In genomic region chr1:29230204-29230552, GRCh38 we compare ENCODE assay signal across 7 cellular contexts. TPM values are rescaled to one million over a fixed set of nuclear protein-coding genes. Genes with fewer than 3 reads are reported as not detected.
A peak's percentile ranks its signal among the peaks of the same experiment; 100 is the strongest.
DNase-seq lines count a peak whose midpoint lies in the region; ATAC-seq and FAIRE-seq lines count a peak whose summit lies in the region.

No MANE protein-coding gene starts in this region.

- H3K9ac ChIP-seq in iPS-18a (ENCODE audit: low read length) = peak overlapping the region; percentile 83

- POLR2A ChIA-PET in activated CD8-positive, alpha-beta T cell treated with anti-CD3 and anti-CD28 coated beads, Interleukin-2, amount 10 ng/mL, durations not matched to agents 7 days and 5 days (lab: Charles Lee) = interaction anchor here (0.7 kb wide), 1 partner anchor 316 kb away, joined by 3 read pairs; the partner anchor contains the start of gene EPB41

- no peak for FAIRE-seq in urothelium cell line (lab: Jason Lieb, UNC)

- peak overlapping the region; percentile 91 for H3K27ac Mint-ChIP-seq in activated CD8-positive, alpha-beta T cell treated with anti-CD3 and anti-CD28 coated beads, Interleukin-2, amount 10 ng/mL, durations not matched to agents 7 days and 5 days
- peak overlapping the region; percentile 96 for H3K27ac Mint-ChIP-seq in stimulated activated naive B cell treated with anti-CD40 and anti-IgM and Interleukin-4, amounts not matched to agents 10 μg/mL and 1 μg/mL and 100 μg/mL, for 72 hours

- ATAC-seq in HG02642 (IDR thresholded peaks at IDR 0.05; ENCODE audit: poor library complexity, unreplicated experiment) = peak; percentile 10
- no peak for ATAC-seq in activated CD8-positive, alpha-beta T cell treated with anti-CD3 and anti-CD28 coated beads, Interleukin-2, amount 10 ng/mL, durations not matched to agents 7 days and 5 days
- no peak for ATAC-seq in stimulated activated naive B cell treated with anti-CD40 and anti-IgM and Interleukin-4, amounts not matched to agents 10 μg/mL and 1 μg/mL and 100 μg/mL, for 72 hours (replicated peaks)

- H3K4me1 Mint-ChIP-seq in activated CD8-positive, alpha-beta T cell treated with anti-CD3 and anti-CD28 coated beads, Interleukin-2, amount 10 ng/mL, durations not matched to agents 7 days and 5 days (ENCODE audit: low read depth) = peaks cover 18% of the 10 kb centered on the region
- H3K4me1 Mint-ChIP-seq in stimulated activated naive B cell treated with anti-CD40 and anti-IgM and Interleukin-4, amounts not matched to agents 10 μg/mL and 1 μg/mL and 100 μg/mL, for 72 hours = peaks cover 11 to 13% of the 10 kb centered on the region in 2 donors

- peak overlapping the region; percentile 92 for H3K4me3 Mint-ChIP-seq in activated CD8-positive, alpha-beta T cell treated with anti-CD3 and anti-CD28 coated beads, Interleukin-2, amount 10 ng/mL, durations not matched to agents 7 days and 5 days
- peak overlapping the region; percentile 91 to 95 for H3K4me3 Mint-ChIP-seq in stimulated activated naive B cell treated with anti-CD40 and anti-IgM and Interleukin-4, amounts not matched to agents 10 μg/mL and 1 μg/mL and 100 μg/mL, for 72 hours

- H3K9me3 ChIP-seq in iPS-18a (ENCODE audit: control insufficient read depth, low read depth, low read length) = no peaks in the 10 kb centered on the region

- no peak for DNase-seq in activated CD8-positive, alpha-beta T cell treated with anti-CD3 and anti-CD28 coated beads, Interleukin-2, amount 10 ng/mL, durations not matched to agents 7 days and 5 days
- DNase-seq in stimulated activated naive B cell treated with anti-CD40 and anti-IgM and Interleukin-4, amounts not matched to agents 10 μg/mL and 1 μg/mL and 100 μg/mL, for 72 hours = no peak
- no peak for DNase-seq in ureter (ENCODE audit: low spot score)
- no peak for DNase-seq in urothelium cell line (ENCODE audit: low spot score)
- no peak for DNase-seq in occipital lobe (lab: John Stamatoyannopoulos, UW)

- no peaks in the 10 kb centered on the region for H3K36me3 Mint-ChIP-seq in activated CD8-positive, alpha-beta T cell treated with anti-CD3 and anti-CD28 coated beads, Interleukin-2, amount 10 ng/mL, durations not matched to agents 7 days and 5 days (ENCODE audit: low read depth)
- H3K36me3 Mint-ChIP-seq in stimulated activated naive B cell treated with anti-CD40 and anti-IgM and Interleukin-4, amounts not matched to agents 10 μg/mL and 1 μg/mL and 100 μg/mL, for 72 hours = peaks cover 0 to 7% of the 10 kb centered on the region in 2 donors

- H3K36me3 ChIP-seq in iPS-18a (ENCODE audit: control insufficient read depth, low read depth, low read length) = no peaks in the 10 kb centered on the region

- peak overlapping the region; percentile 59 for H3K27ac ChIP-seq in iPS-18a (ENCODE audit: low read length)

- no peaks in the 10 kb centered on the region for H3K9me3 Mint-ChIP-seq in activated CD8-positive, alpha-beta T cell treated with anti-CD3 and anti-CD28 coated beads, Interleukin-2, amount 10 ng/mL, durations not matched to agents 7 days and 5 days (ENCODE audit: insufficient read depth)
- H3K9me3 Mint-ChIP-seq in stimulated activated naive B cell treated with anti-CD40 and anti-IgM and Interleukin-4, amounts not matched to agents 10 μg/mL and 1 μg/mL and 100 μg/mL, for 72 hours = no peaks in the 10 kb centered on the region

- H3K4me3 ChIP-seq in iPS-18a (ENCODE audit: low read length) = peak overlapping the region; percentile 97

- no peaks in the 10 kb centered on the region for H3K27me3 ChIP-seq in iPS-18a (ENCODE audit: control insufficient read depth, insufficient read depth, low read length)

- CTCF ChIA-PET in activated CD8-positive, alpha-beta T cell treated with anti-CD3 and anti-CD28 coated beads, Interleukin-2, amount 10 ng/mL, durations not matched to agents 7 days and 5 days (lab: Charles Lee) = interaction anchor here (1.4 to 2.4 kb wide), 4 partner anchors 9 to 348 kb away, joined by 3 to 9 read pairs (median 3); no protein-coding TSS in a partner anchor

- peaks cover 15% of the 10 kb centered on the region for H3K27me3 Mint-ChIP-seq in activated CD8-positive, alpha-beta T cell treated with anti-CD3 and anti-CD28 coated beads, Interleukin-2, amount 10 ng/mL, durations not matched to agents 7 days and 5 days (ENCODE audit: low read depth)
- peaks cover 14 to 16% of the 10 kb centered on the region in 2 donors for H3K27me3 Mint-ChIP-seq in stimulated activated naive B cell treated with anti-CD40 and anti-IgM and Interleukin-4, amounts not matched to agents 10 μg/mL and 1 μg/mL and 100 μg/mL, for 72 hours

- H3K4me1 ChIP-seq in iPS-18a (ENCODE audit: control insufficient read depth, low read depth, low read length) = peaks cover 8% of the 10 kb centered on the region

RNA-seq across cellular contexts. Expression of gene MECR, which starts 0.6 kb away (rescaled TPM):
- total RNA-seq in activated CD8-positive, alpha-beta T cell treated with anti-CD3 and anti-CD28 coated beads, Interleukin-2, amount 10 ng/mL, durations not matched to agents 7 days and 5 days = 10 to 100 TPM; 23.5 to 26.4 TPM
- 49.0 TPM for total RNA-seq in ureter
- total RNA-seq in occipital lobe = 15.8 TPM

RNA-seq across cellular contexts. Expression of gene PTPRU, which starts 6.1 kb away (rescaled TPM):
- total RNA-seq in activated CD8-positive, alpha-beta T cell treated with anti-CD3 and anti-CD28 coated beads, Interleukin-2, amount 10 ng/mL, durations not matched to agents 7 days and 5 days = under 1 TPM in 1 of 2 experiments, not detected in 1; 0.13 TPM
- 100 TPM for total RNA-seq in ureter
- 23.6 TPM for total RNA-seq in occipital lobe

RNA-seq across cellular contexts. Expression of gene SRSF4, which starts 48.5 kb away (rescaled TPM):
- 100 to 1,000 TPM; 122 to 124 TPM for total RNA-seq in activated CD8-positive, alpha-beta T cell treated with anti-CD3 and anti-CD28 coated beads, Interleukin-2, amount 10 ng/mL, durations not matched to agents 7 days and 5 days
- total RNA-seq in ureter (96.0 TPM), occipital lobe (38.4 TPM)

Comparison
In these comparisons a context has a peak if more than half of its experiments do, and no peak if none do; other contexts are left out.
1. RNA of gene PTPRU, which starts 6.1 kb away (total RNA-seq): 100 TPM in ureter (single experiment) and 23.6 TPM in occipital lobe (single experiment); 0.13 TPM in activated CD8-positive, alpha-beta T cell treated with anti-CD3 and anti-CD28 coated beads, Interleukin-2, amount 10 ng/mL, durations not matched to agents 7 days and 5 days; every median in the first group is over 10 times any median in the second.